13 cellular contexts compared by ENCODE assay signal in the genomic region with DNA sequence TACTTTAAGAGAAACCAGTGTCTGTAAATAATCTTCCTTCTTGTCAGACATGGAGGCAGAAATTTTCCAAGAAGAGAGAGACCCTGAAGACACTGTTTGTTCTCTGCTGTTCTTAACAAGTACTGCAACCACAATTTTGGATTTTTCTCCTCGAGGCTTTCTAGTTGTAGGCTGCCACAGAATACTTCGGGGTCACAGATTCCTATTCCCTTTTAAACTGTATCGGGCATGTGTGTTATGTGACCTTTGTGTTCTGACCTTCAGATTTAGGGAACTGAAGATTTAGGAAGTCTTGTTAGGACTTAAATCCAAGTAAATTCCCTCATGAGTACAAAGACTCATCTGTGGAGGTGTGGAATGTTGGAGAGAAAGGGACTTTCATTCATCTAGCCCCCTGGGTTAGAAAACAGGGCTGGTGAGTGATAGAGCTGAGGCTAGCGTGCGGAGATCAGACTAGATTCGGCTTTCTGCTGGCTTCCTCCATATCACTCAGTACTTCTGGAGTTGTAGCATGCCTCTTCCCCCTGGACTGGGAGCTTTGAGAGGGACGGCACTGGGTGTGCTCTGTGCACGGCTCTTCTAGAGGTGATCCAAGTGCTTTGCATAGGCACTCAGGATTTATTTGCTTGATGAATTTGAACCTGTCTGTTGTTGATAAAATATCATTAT.
DNase-seq lines count a peak whose midpoint lies in the region; ATAC-seq lines count a peak whose summit lies in the region.
"Had no signal": no experiment of that assay in that cellular context is flagged by ENCODE, and none has a peak within 500 bp of the region (broad histone marks: within the 10 kb centered on the region; RNA-seq: fewer than 3 reads in every experiment).

No MANE protein-coding gene starts in this region.

- WGBS in right cardiac atrium = 43% methylated on average over 8 of the region's 8 CpGs

- H3K4me1 Mint-ChIP-seq in activated naive CD8-positive, alpha-beta T cell treated with anti-CD3 and anti-CD28 coated beads, Interleukin-2, amount 50 U/mL, for 24 hours = peaks cover 49% of the 10 kb centered on the region

- H3K27ac Mint-ChIP-seq in activated naive CD8-positive, alpha-beta T cell treated with anti-CD3 and anti-CD28 coated beads, Interleukin-2, amount 50 U/mL, for 24 hours = peak overlapping the region; percentile 91

- ATAC-seq in HG02884 (IDR thresholded peaks at IDR 0.05; ENCODE audit: unreplicated experiment) (peak; percentile 11), right cardiac atrium (peak; percentile 59 to 70), HG03378 (IDR thresholded peaks at IDR 0.05; ENCODE audit: unreplicated experiment) (no peak), GM21447 (IDR thresholded peaks at IDR 0.05; ENCODE audit: unreplicated experiment) (no peak), HG03432 (IDR thresholded peaks at IDR 0.05; ENCODE audit: unreplicated experiment) (no peak)
- ATAC-seq in activated naive CD8-positive, alpha-beta T cell treated with anti-CD3 and anti-CD28 coated beads, Interleukin-2, amount 50 U/mL, for 24 hours = no peak

- H3K4me1 ChIP-seq in right cardiac atrium (ENCODE audit: control insufficient read depth, insufficient read depth, low read length) (peaks cover 9% of the 10 kb centered on the region), skeletal muscle tissue (ENCODE audit: control insufficient read depth in 3 of 3, insufficient read depth in 3 of 3, low read length in 3 of 3) (peaks cover 14 to 20% (median 15%) of the 10 kb centered on the region in 3 donors)

- DNase-seq in activated naive CD8-positive, alpha-beta T cell treated with anti-CD3 and anti-CD28 coated beads, Interleukin-2, amount 50 U/mL, for 24 hours = no peak
- DNase-seq in right cardiac atrium = no peak
- no peak for DNase-seq in cerebellar nuclear complex (lab: John Stamatoyannopoulos, UW)
- DNase-seq: activated T-cell treated with anti-CD3 and anti-CD28 coated beads, Interleukin-2, amount 50 U/mL, for 48 hours; midbrain; NCI-H226; stimulated activated CD4-positive, alpha-beta T cell treated with anti-CD3 and anti-CD28 coated beads, Interleukin-4, amount 100 ng/mL, for 24 hours; SW 1271 had no signal

- H3K4me3 ChIP-seq in right cardiac atrium (ENCODE audit: low read length) = no peak overlapping the region
- H3K4me3 ChIP-seq in skeletal muscle tissue (ENCODE audit: low read length in 3 of 3) = no peak overlapping the region

- peak overlapping the region; percentile 40 to 62 (median 46) for H3K9ac ChIP-seq in skeletal muscle tissue (ENCODE audit: low read depth in 1 of 3, low read length in 3 of 3)

- no peaks in the 10 kb centered on the region for H3K27me3 Mint-ChIP-seq in activated naive CD8-positive, alpha-beta T cell treated with anti-CD3 and anti-CD28 coated beads, Interleukin-2, amount 50 U/mL, for 24 hours

- peaks cover 3% of the 10 kb centered on the region for H3K36me3 Mint-ChIP-seq in activated naive CD8-positive, alpha-beta T cell treated with anti-CD3 and anti-CD28 coated beads, Interleukin-2, amount 50 U/mL, for 24 hours (ENCODE audit: low read depth)

- H3K27me3 ChIP-seq in right cardiac atrium (ENCODE audit: control insufficient read depth, insufficient read depth) (no peaks in the 10 kb centered on the region), skeletal muscle tissue (ENCODE audit: control insufficient read depth in 3 of 3, insufficient read depth in 3 of 3, low read length in 3 of 3) (no peaks in the 10 kb centered on the region)

- H3K9me3 Mint-ChIP-seq in activated naive CD8-positive, alpha-beta T cell treated with anti-CD3 and anti-CD28 coated beads, Interleukin-2, amount 50 U/mL, for 24 hours = no peaks in the 10 kb centered on the region

- H3K36me3 ChIP-seq in skeletal muscle tissue (ENCODE audit: control insufficient read depth in 3 of 3, insufficient read depth in 3 of 3, low read length in 3 of 3) = no peaks in the 10 kb centered on the region

- intact Hi-C loops in right cardiac atrium (cut with DNase I) = no loop called here

- H3K4me3 Mint-ChIP-seq in activated naive CD8-positive, alpha-beta T cell treated with anti-CD3 and anti-CD28 coated beads, Interleukin-2, amount 50 U/mL, for 24 hours = peak overlapping the region; percentile 60

- peak overlapping the region; percentile 36 for H3K27ac ChIP-seq in right cardiac atrium (ENCODE audit: low read length)
- peak overlapping the region; percentile 61 for H3K27ac ChIP-seq in skeletal muscle tissue (ENCODE audit: low read depth, low read length)

- H3K9me3 ChIP-seq in right cardiac atrium (ENCODE audit: control insufficient read depth, low read length) (no peaks in the 10 kb centered on the region), skeletal muscle tissue (ENCODE audit: control insufficient read depth in 3 of 3, low read length in 3 of 3) (no peaks in the 10 kb centered on the region)

Comparison
In these comparisons a context has a peak if more than half of its experiments do, and no peak if none do; other contexts are left out.
1. ATAC-seq: peak in HG02884 (single experiment) and right cardiac atrium (2 of 2); none in activated naive CD8-positive, alpha-beta T cell treated with anti-CD3 and anti-CD28 coated beads, Interleukin-2, amount 50 U/mL, for 24 hours (single experiment), HG03378 (single experiment), GM21447 (single experiment) and HG03432 (single experiment).